ENCODE assay signal across 1 cellular context in the genomic region with DNA sequence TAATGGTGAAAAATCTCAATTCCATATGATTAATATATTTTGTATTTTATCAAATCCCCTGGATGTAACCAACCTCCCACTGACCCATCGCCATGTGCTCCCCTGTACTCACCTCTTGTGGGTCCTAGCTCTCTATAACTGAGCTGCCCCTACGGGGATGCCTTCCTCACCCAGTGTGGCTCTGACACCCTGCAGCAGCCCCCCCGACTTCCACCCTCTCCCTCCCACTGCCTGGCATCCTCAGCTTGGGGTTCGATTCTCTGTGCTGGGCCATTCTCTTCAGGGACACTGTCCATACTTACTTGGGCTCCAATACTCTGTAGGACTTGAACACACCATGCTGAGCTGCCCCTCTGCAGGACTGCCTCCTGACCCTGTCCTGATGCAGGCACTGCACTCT.
TF ChIP-seq lines count a peak whose summit lies in the region.

No MANE protein-coding gene starts in this region.

TF ChIP-seq in HepG2, 621 proteins besides CTCF, POLR2A, EP300 and RAD21:
- TF ChIP-seq, protein P1, sequence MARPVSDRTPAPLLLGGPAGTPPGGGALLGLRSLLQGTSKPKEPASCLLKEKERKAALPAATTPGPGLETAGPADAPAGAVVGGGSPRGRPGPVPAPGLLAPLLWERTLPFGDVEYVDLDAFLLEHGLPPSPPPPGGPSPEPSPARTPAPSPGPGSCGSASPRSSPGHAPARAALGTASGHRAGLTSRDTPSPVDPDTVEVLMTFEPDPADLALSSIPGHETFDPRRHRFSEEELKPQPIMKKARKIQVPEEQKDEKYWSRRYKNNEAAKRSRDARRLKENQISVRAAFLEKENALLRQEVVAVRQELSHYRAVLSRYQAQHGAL (CRISPR knock-in tag; IDR thresholded peaks at IDR 0.05; ENCODE audit: not compliant biosample characterization), result no peak
- TF ChIP-seq, protein P2, sequence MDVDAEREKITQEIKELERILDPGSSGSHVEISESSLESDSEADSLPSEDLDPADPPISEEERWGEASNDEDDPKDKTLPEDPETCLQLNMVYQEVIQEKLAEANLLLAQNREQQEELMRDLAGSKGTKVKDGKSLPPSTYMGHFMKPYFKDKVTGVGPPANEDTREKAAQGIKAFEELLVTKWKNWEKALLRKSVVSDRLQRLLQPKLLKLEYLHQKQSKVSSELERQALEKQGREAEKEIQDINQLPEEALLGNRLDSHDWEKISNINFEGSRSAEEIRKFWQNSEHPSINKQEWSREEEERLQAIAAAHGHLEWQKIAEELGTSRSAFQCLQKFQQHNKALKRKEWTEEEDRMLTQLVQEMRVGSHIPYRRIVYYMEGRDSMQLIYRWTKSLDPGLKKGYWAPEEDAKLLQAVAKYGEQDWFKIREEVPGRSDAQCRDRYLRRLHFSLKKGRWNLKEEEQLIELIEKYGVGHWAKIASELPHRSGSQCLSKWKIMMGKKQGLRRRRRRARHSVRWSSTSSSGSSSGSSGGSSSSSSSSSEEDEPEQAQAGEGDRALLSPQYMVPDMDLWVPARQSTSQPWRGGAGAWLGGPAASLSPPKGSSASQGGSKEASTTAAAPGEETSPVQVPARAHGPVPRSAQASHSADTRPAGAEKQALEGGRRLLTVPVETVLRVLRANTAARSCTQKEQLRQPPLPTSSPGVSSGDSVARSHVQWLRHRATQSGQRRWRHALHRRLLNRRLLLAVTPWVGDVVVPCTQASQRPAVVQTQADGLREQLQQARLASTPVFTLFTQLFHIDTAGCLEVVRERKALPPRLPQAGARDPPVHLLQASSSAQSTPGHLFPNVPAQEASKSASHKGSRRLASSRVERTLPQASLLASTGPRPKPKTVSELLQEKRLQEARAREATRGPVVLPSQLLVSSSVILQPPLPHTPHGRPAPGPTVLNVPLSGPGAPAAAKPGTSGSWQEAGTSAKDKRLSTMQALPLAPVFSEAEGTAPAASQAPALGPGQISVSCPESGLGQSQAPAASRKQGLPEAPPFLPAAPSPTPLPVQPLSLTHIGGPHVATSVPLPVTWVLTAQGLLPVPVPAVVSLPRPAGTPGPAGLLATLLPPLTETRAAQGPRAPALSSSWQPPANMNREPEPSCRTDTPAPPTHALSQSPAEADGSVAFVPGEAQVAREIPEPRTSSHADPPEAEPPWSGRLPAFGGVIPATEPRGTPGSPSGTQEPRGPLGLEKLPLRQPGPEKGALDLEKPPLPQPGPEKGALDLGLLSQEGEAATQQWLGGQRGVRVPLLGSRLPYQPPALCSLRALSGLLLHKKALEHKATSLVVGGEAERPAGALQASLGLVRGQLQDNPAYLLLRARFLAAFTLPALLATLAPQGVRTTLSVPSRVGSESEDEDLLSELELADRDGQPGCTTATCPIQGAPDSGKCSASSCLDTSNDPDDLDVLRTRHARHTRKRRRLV (CRISPR knock-in tag; IDR thresholded peaks at IDR 0.05), result no peak
- TF ChIP-seq, protein P3, sequence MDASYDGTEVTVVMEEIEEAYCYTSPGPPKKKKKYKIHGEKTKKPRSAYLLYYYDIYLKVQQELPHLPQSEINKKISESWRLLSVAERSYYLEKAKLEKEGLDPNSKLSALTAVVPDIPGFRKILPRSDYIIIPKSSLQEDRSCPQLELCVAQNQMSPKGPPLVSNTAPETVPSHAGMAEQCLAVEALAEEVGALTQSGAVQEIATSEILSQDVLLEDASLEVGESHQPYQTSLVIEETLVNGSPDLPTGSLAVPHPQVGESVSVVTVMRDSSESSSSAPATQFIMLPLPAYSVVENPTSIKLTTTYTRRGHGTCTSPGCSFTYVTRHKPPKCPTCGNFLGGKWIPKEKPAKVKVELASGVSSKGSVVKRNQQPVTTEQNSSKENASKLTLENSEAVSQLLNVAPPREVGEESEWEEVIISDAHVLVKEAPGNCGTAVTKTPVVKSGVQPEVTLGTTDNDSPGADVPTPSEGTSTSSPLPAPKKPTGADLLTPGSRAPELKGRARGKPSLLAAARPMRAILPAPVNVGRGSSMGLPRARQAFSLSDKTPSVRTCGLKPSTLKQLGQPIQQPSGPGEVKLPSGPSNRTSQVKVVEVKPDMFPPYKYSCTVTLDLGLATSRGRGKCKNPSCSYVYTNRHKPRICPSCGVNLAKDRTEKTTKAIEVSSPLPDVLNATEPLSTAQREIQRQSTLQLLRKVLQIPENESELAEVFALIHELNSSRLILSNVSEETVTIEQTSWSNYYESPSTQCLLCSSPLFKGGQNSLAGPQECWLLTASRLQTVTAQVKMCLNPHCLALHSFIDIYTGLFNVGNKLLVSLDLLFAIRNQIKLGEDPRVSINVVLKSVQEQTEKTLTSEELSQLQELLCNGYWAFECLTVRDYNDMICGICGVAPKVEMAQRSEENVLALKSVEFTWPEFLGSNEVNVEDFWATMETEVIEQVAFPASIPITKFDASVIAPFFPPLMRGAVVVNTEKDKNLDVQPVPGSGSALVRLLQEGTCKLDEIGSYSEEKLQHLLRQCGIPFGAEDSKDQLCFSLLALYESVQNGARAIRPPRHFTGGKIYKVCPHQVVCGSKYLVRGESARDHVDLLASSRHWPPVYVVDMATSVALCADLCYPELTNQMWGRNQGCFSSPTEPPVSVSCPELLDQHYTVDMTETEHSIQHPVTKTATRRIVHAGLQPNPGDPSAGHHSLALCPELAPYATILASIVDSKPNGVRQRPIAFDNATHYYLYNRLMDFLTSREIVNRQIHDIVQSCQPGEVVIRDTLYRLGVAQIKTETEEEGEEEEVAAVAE (CRISPR knock-in tag; IDR thresholded peaks at IDR 0.05; ENCODE audit: borderline replicate concordance), result no peak
- no peak for TF ChIP-seq ZNF883 (CRISPR knock-in tag; IDR thresholded peaks at IDR 0.05; ENCODE audit: not compliant biosample characterization)
- no peak for TF ChIP-seq PTBP1 (IDR thresholded peaks at IDR 0.05; ENCODE audit: low read depth, low read length, poor library complexity, severe bottlenecking)
- TF ChIP-seq CREM (IDR thresholded peaks at IDR 0.05), result no peak
- no peak for TF ChIP-seq CREM (CRISPR knock-in tag; IDR thresholded peaks at IDR 0.05)
- TF ChIP-seq, protein P4, sequence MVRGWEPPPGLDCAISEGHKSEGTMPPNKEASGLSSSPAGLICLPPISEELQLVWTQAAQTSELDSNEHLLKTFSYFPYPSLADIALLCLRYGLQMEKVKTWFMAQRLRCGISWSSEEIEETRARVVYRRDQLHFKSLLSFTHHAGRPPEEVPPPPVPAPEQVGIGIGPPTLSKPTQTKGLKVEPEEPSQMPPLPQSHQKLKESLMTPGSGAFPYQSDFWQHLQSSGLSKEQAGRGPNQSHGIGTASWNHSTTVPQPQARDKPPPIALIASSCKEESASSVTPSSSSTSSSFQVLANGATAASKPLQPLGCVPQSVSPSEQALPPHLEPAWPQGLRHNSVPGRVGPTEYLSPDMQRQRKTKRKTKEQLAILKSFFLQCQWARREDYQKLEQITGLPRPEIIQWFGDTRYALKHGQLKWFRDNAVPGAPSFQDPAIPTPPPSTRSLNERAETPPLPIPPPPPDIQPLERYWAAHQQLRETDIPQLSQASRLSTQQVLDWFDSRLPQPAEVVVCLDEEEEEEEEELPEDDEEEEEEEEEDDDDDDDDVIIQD (CRISPR knock-in tag; IDR thresholded peaks at IDR 0.05; ENCODE audit: low read depth), result no peak
- no peak for TF ChIP-seq SRF (IDR thresholded peaks at IDR 0.05; ENCODE audit: low read depth, low read length)
- TF ChIP-seq ATF1 (CRISPR knock-in tag; IDR thresholded peaks at IDR 0.05), result no peak
- TF ChIP-seq, protein P5, sequence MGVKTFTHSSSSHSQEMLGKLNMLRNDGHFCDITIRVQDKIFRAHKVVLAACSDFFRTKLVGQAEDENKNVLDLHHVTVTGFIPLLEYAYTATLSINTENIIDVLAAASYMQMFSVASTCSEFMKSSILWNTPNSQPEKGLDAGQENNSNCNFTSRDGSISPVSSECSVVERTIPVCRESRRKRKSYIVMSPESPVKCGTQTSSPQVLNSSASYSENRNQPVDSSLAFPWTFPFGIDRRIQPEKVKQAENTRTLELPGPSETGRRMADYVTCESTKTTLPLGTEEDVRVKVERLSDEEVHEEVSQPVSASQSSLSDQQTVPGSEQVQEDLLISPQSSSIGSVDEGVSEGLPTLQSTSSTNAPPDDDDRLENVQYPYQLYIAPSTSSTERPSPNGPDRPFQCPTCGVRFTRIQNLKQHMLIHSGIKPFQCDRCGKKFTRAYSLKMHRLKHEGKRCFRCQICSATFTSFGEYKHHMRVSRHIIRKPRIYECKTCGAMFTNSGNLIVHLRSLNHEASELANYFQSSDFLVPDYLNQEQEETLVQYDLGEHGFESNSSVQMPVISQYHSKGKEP (CRISPR knock-in tag; IDR thresholded peaks at IDR 0.05), result no peak
TF ChIP-seq in HepG2: peak in this region for 0.
